In genomic region chr22:30212363-30212995, GRCh38 we compare ENCODE assay signal across 8 cellular contexts. TPM values are rescaled to one million over a fixed set of nuclear protein-coding genes. Genes with fewer than 3 reads are reported as not detected.
DNase-seq lines count a peak whose midpoint lies in the region; ATAC-seq, FAIRE-seq and TF ChIP-seq lines count a peak whose summit lies in the region.

No MANE protein-coding gene starts in this region.

- no peaks in the 10 kb centered on the region for H3K79me2 ChIP-seq in keratinocyte (ENCODE audit: control insufficient read depth, insufficient read depth, low read length)

- H3K27me3 ChIP-seq in AG04450 (ENCODE audit: control insufficient read depth, insufficient read depth, low read length) = no peaks in the 10 kb centered on the region
- H3K27me3 ChIP-seq in HL-60 (ENCODE audit: insufficient read depth, poor library complexity, severe bottlenecking) = no peaks in the 10 kb centered on the region
- no peaks in the 10 kb centered on the region for H3K27me3 ChIP-seq in keratinocyte (ENCODE audit: control insufficient read depth, extremely low read depth, insufficient read depth, low read length)
- H3K27me3 ChIP-seq in transverse colon = peaks cover 3% of the 10 kb centered on the region

- CTCF ChIA-PET in AG04450 (lab: Charles Lee) = no interaction called here

- peak; percentile 70 for DNase-seq in AG04450 (ENCODE audit: low read depth, low spot score)
- DNase-seq in HL-60 (ENCODE audit: low read depth in 1 of 2, low spot score in 1 of 2) = peak; percentile 78 to 84
- DNase-seq in activated naive CD4-positive, alpha-beta T cell treated with anti-CD3 and anti-CD28 coated beads, Interleukin-2, amount 50 U/mL, for 72 hours (ENCODE audit: low spot score in 2 of 2) = peak in 1 of 2 donors; percentile 33
- peak; percentile 82 for DNase-seq in keratinocyte (ENCODE audit: low read depth, low spot score)
- DNase-seq in transverse colon = peak; percentile 29
- no peak for DNase-seq in NCI-H1694 (lab: John Stamatoyannopoulos, UW)
- no peak for DNase-seq in NCI-H82 (lab: John Stamatoyannopoulos, UW)

- H4K20me1 ChIP-seq in keratinocyte (ENCODE audit: control insufficient read depth, extremely low read depth, insufficient read depth, low read length) = no peaks in the 10 kb centered on the region

- peak overlapping the region in 1 of 2 donors; percentile 65 for H3K27ac Mint-ChIP-seq in activated naive CD4-positive, alpha-beta T cell treated with anti-CD3 and anti-CD28 coated beads, Interleukin-2, amount 50 U/mL, for 72 hours

- dilution Hi-C loops in keratinocyte (cut with MboI; ENCODE audit: extremely low pct_ligation_motif_present, low sequenced_read_pairs) = no loop called here

- TF ChIP-seq POLR2A in transverse colon (IDR thresholded peaks at IDR 0.05) = no peak

- H3K36me3 Mint-ChIP-seq in activated naive CD4-positive, alpha-beta T cell treated with anti-CD3 and anti-CD28 coated beads, Interleukin-2, amount 50 U/mL, for 72 hours = peaks cover 0 to 4% of the 10 kb centered on the region in 2 donors

- intact Hi-C loops in transverse colon (cut with DNase I; ENCODE audit: low total_unique reads) = no loop called here

- 53% methylated on average over 5 of the region's 5 CpGs; no CpG with 5 or more reads in 1 of the 2 donors for WGBS in transverse colon (ENCODE audit: low coverage in 1 of 2), 2 donors

- H3K36me3 ChIP-seq in keratinocyte (ENCODE audit: control insufficient read depth in 2 of 2, extremely low read depth in 1 of 2, insufficient read depth in 2 of 2, low read length in 2 of 2) = no peaks in the 10 kb centered on the region
- no peaks in the 10 kb centered on the region for H3K36me3 ChIP-seq in transverse colon

- peaks cover 33% of the 10 kb centered on the region for H3K4me1 ChIP-seq in keratinocyte (ENCODE audit: control insufficient read depth, extremely low read depth, insufficient read depth, low read length)
- peaks cover 0 to 10% (median 5%) of the 10 kb centered on the region in 4 donors for H3K4me1 ChIP-seq in transverse colon

- peak; percentile 86 to 93 for ATAC-seq in activated naive CD4-positive, alpha-beta T cell treated with anti-CD3 and anti-CD28 coated beads, Interleukin-2, amount 50 U/mL, for 72 hours
- no peak for ATAC-seq in GM18867 (IDR thresholded peaks at IDR 0.05; ENCODE audit: unreplicated experiment)

- FAIRE-seq in keratinocyte (lab: Jason Lieb, UNC) = peak; percentile 89

- peak overlapping the region; percentile 24 for H2AFZ ChIP-seq in keratinocyte (ENCODE audit: control insufficient read depth, low read length)

- H3K27ac ChIP-seq in AG04450 (ENCODE audit: low read depth, low read length) (peak overlapping the region; percentile 84), HL-60 (replicated peaks) (peak overlapping the region; percentile 44), keratinocyte (ENCODE audit: control insufficient read depth, insufficient read depth, low read length) (peak overlapping the region; percentile 75), transverse colon (no peak overlapping the region)

- H3K4me3 ChIP-seq in AG04450 (ENCODE audit: low read depth, low read length) (no peak overlapping the region), HL-60 (replicated peaks; ENCODE audit: insufficient read depth, low read length) (no peak overlapping the region), keratinocyte (ENCODE audit: control insufficient read depth in 2 of 3, extremely low read depth in 1 of 3, insufficient read depth in 2 of 3, low read depth in 1 of 3, low read length in 3 of 3) (no peak overlapping the region), transverse colon (no peak overlapping the region)

- peak overlapping the region; percentile 44 for H3K9ac ChIP-seq in keratinocyte (ENCODE audit: control insufficient read depth, extremely low read depth, insufficient read depth, low read length)

- H3K9me3 ChIP-seq in AG04450 (ENCODE audit: control insufficient read depth, insufficient read depth, low read length) = peaks cover 6% of the 10 kb centered on the region; the same call in 1 of the 2 replicates
- no peaks in the 10 kb centered on the region for H3K9me3 ChIP-seq in keratinocyte (ENCODE audit: control insufficient read depth, low read depth, low read length)
- no peaks in the 10 kb centered on the region for H3K9me3 ChIP-seq in transverse colon

- in situ Hi-C loops in transverse colon (cut with MboI; ENCODE audit: low pct_ligation_motif_present in 1 of 4, low pct_unique_long_range_greater_than_20kb in 1 of 4, low sequenced_read_pairs in 3 of 4) = no loop called here

- no peaks in the 10 kb centered on the region for H3K9me1 ChIP-seq in keratinocyte (ENCODE audit: control insufficient read depth, extremely low read depth, insufficient read depth, low read length)

- TF ChIP-seq CTCF in AG04450 (IDR thresholded peaks at IDR 0.05; ENCODE audit: low read depth, low read length) (peak; percentile 14; the same call in 1 of the 2 replicates), HL-60 (IDR thresholded peaks at IDR 0.05; ENCODE audit: insufficient read depth, low read length) (no peak), keratinocyte (optimal IDR thresholded peaks at IDR 0.05 in 1 of 3, IDR thresholded peaks at IDR 0.05 in 1 of 3, conservative IDR thresholded peaks at IDR 0.05 in 1 of 3; ENCODE audit: extremely low read depth in 1 of 3, insufficient read depth in 2 of 3, low read length in 3 of 3) (peak in 1 of 3 experiments; percentile 58), transverse colon (IDR thresholded peaks at IDR 0.05) (no peak)

- H3K4me2 ChIP-seq in keratinocyte (ENCODE audit: control insufficient read depth, extremely low read depth, insufficient read depth, low read depth, low read length) = peak overlapping the region; percentile 59

- POLR2A ChIA-PET in AG04450 (lab: Yijun Ruan, JAX) = interaction anchor here (0.9 to 1.4 kb wide), 3 partner anchors 16 to 41 kb away, joined by 3 to 8 read pairs (median 6); no protein-coding TSS in a partner anchor

- no peak for TF ChIP-seq EP300 in transverse colon (IDR thresholded peaks at IDR 0.05; ENCODE audit: low read depth)

- no peaks in the 10 kb centered on the region for H3K9me3 Mint-ChIP-seq in activated naive CD4-positive, alpha-beta T cell treated with anti-CD3 and anti-CD28 coated beads, Interleukin-2, amount 50 U/mL, for 72 hours

RNA-seq across cellular contexts. Expression of gene LIF, which starts 34.1 kb away (rescaled TPM):
- polyA plus RNA-seq in AG04450 (2011; rRNA removed) (53.9 and 121 TPM in 2 replicates), keratinocyte (1.2 to 14.3 TPM (median 3.1 TPM) in 3 replicates)
- polyA minus RNA-seq in AG04450 (2011; rRNA and poly(A)+ RNA removed) = 165 and 320 TPM in 2 replicates
- total RNA-seq in activated naive CD4-positive, alpha-beta T cell treated with anti-CD3 and anti-CD28 coated beads, Interleukin-2, amount 50 U/mL, for 72 hours = 100 to 1,000 TPM in 1 of 2 donors, 10 to 100 TPM in 1; 68.9 to 522 TPM
- 0.57 TPM for polyA plus RNA-seq in keratinocyte (2011; ENCODE audit: low read depth)
- polyA plus RNA-seq in keratinocyte (2011; cell fraction: cytosol; rRNA removed) = 1.5 and 2.1 TPM in 2 replicates
- polyA plus RNA-seq in keratinocyte (2011; cell fraction: nucleus; rRNA removed) = 22.1 and 25.6 TPM in 2 replicates
- polyA plus RNA-seq in keratinocyte (2012; ENCODE audit: low replicate concordance) = 1.2 and 1.3 TPM in 2 replicates
- polyA minus RNA-seq in keratinocyte = 4.6 to 16.8 TPM (median 6.6 TPM) in 3 replicates
- 3.6 TPM for polyA minus RNA-seq in keratinocyte (2011; cell fraction: cytosol; rRNA and poly(A)+ RNA removed)
- polyA minus RNA-seq in keratinocyte (2011; cell fraction: nucleus; rRNA and poly(A)+ RNA removed) = 9.4 and 12.3 TPM in 2 replicates
- total RNA-seq in transverse colon = 1 to 10 TPM; 4.0 to 5.2 (median 4.4) TPM

RNA-seq across cellular contexts. Expression of gene OSM, which starts 54.2 kb away (rescaled TPM):
- polyA plus RNA-seq in AG04450 (2011; rRNA removed) (not detected in 2 replicates), keratinocyte (not detected in 3 replicates)
- not detected in 2 replicates for polyA minus RNA-seq in AG04450 (2011; rRNA and poly(A)+ RNA removed)
- 10 to 100 TPM; 16.1 to 40.4 TPM for total RNA-seq in activated naive CD4-positive, alpha-beta T cell treated with anti-CD3 and anti-CD28 coated beads, Interleukin-2, amount 50 U/mL, for 72 hours
- polyA plus RNA-seq in keratinocyte (2011; ENCODE audit: low read depth) = not detected
- not detected in 2 replicates for polyA plus RNA-seq in keratinocyte (2011; cell fraction: cytosol; rRNA removed)
- 0.14 and 0.23 TPM in 2 replicates for polyA plus RNA-seq in keratinocyte (2011; cell fraction: nucleus; rRNA removed)
- polyA plus RNA-seq in keratinocyte (2012; ENCODE audit: low replicate concordance) = 0.08 TPM in 1 of 2 replicates, not detected in the other
- polyA minus RNA-seq in keratinocyte = not detected in 3 replicates
- not detected for polyA minus RNA-seq in keratinocyte (2011; cell fraction: cytosol; rRNA and poly(A)+ RNA removed)
- 0.84 TPM in 1 of 2 replicates, not detected in the other for polyA minus RNA-seq in keratinocyte (2011; cell fraction: nucleus; rRNA and poly(A)+ RNA removed)
- total RNA-seq in transverse colon = not detected

Comparison
In these comparisons a context has a peak if more than half of its experiments do, and no peak if none do; other contexts are left out.
1. DNase-seq: peak in AG04450 (single experiment), HL-60 (2 of 2), keratinocyte (single experiment) and transverse colon (single experiment); none in NCI-H1694 (single experiment) and NCI-H82 (single experiment).
2. H3K27ac ChIP-seq: peak in AG04450 (single experiment), HL-60 (single experiment) and keratinocyte (single experiment); none in transverse colon (0 of 4).
3. RNA of gene LIF, which starts 34.1 kb away (total RNA-seq): 68.9 to 522 TPM in activated naive CD4-positive, alpha-beta T cell treated with anti-CD3 and anti-CD28 coated beads, Interleukin-2, amount 50 U/mL, for 72 hours; 4.0 to 5.2 TPM in transverse colon; every median in the first group is over 10 times any median in the second.
4. RNA of gene OSM, which starts 54.2 kb away (total RNA-seq): 16.1 to 40.4 TPM in activated naive CD4-positive, alpha-beta T cell treated with anti-CD3 and anti-CD28 coated beads, Interleukin-2, amount 50 U/mL, for 72 hours; not detected in transverse colon; every median in the first group is over 10 times any median in the second.